1 cellular context compared by ENCODE assay signal in genomic region chr15:51680316-51680715, GRCh38.
TF ChIP-seq lines count a peak whose summit lies in the region.

No MANE protein-coding gene starts in this region.

TF ChIP-seq in H1, 55 proteins besides CTCF, POLR2A, EP300 and RAD21 (continued from another document):
- TF ChIP-seq KDM1A (IDR thresholded peaks at IDR 0.05; ENCODE audit: borderline replicate concordance, low read length), result no peak
- TF ChIP-seq PHF8 (conservative IDR thresholded peaks at IDR 0.05; ENCODE audit: low read depth, low read length), result no peak
- no peak for TF ChIP-seq FOSL1 (IDR thresholded peaks at IDR 0.05; ENCODE audit: insufficient read depth, low read depth, low read length)
- TF ChIP-seq RNF2 (IDR thresholded peaks at IDR 0.05; ENCODE audit: borderline replicate concordance, low read depth, low read length, missing control alignments, poor library complexity, severe bottlenecking), result no peak
- no peak for TF ChIP-seq EGR1 (IDR thresholded peaks at IDR 0.05; ENCODE audit: borderline replicate concordance, low read depth, low read length)
- no peak for TF ChIP-seq MAFK (IDR thresholded peaks at IDR 0.05; ENCODE audit: low read depth, low read length)
- TF ChIP-seq TAF7 (optimal IDR thresholded peaks at IDR 0.05; ENCODE audit: borderline replicate concordance, low read depth, low read length), result no peak
- TF ChIP-seq RXRA (IDR thresholded peaks at IDR 0.05; ENCODE audit: insufficient read depth, low read depth, low read length), result no peak
- TF ChIP-seq BACH1 (IDR thresholded peaks at IDR 0.05; ENCODE audit: low read length), result no peak
- no peak for TF ChIP-seq CHD1 (IDR thresholded peaks at IDR 0.05; ENCODE audit: low read depth, low read length)
- TF ChIP-seq SIRT6 (IDR thresholded peaks at IDR 0.05; ENCODE audit: low read length), result no peak
TF ChIP-seq in H1: peak in this region for 0.
